17 cellular contexts compared by ENCODE assay signal in genomic region chr1:98278055-98278454, GRCh38.
DNase-seq lines count a peak whose midpoint lies in the region; ATAC-seq and TF ChIP-seq lines count a peak whose summit lies in the region.
"Had no signal": no experiment of that assay in that cellular context is flagged by ENCODE, and none has a peak within 500 bp of the region (broad histone marks: within the 10 kb centered on the region; RNA-seq: fewer than 3 reads in every experiment).

No MANE protein-coding gene starts in this region.

- no peak overlapping the region for H3K27ac ChIP-seq in osteoblast (ENCODE audit: low read depth, low read length)
- H3K27ac ChIP-seq in trophoblast cell (ENCODE audit: low read depth, low read length), result no peak overlapping the region
- no peak overlapping the region for H3K27ac ChIP-seq in RWPE1
- H3K27ac ChIP-seq: GM23248, Peyer's patch had no signal

- no peak overlapping the region for H4K91ac ChIP-seq in trophoblast cell (ENCODE audit: low read depth, low read length)

- TF ChIP-seq CTCF in epithelial cell of esophagus (IDR thresholded peaks at IDR 0.05; ENCODE audit: insufficient read depth, low read depth, low read length, missing control alignments) (no peak), osteoblast (IDR thresholded peaks at IDR 0.05; ENCODE audit: extremely low read depth, low read depth, low read length) (no peak), RWPE1 (conservative IDR thresholded peaks at IDR 0.05; ENCODE audit: low read depth) (no peak)

- no peak overlapping the region for H4K12ac ChIP-seq in trophoblast cell (ENCODE audit: low read depth, low read length)

- no peak overlapping the region for H2BK120ac ChIP-seq in trophoblast cell (ENCODE audit: insufficient read depth, low read length, poor library complexity)

- CTCF ChIA-PET in RWPE1 (lab: Yijun Ruan, JAX), result interaction anchor here (0.6 kb wide), 1 partner anchor 57 kb away, joined by 3 read pairs; no protein-coding TSS in a partner anchor

- H3K4me1 ChIP-seq in osteoblast (ENCODE audit: insufficient read depth, low read length) (peaks cover 2% of the 10 kb centered on the region), trophoblast cell (ENCODE audit: control insufficient read depth in 1 of 2, insufficient read depth in 2 of 2, low read length in 2 of 2) (no peaks in the 10 kb centered on the region)
- H3K4me1 ChIP-seq: Peyer's patch had no signal

- H3K14ac ChIP-seq in trophoblast cell (ENCODE audit: low read length), result no peak overlapping the region

- H4K8ac ChIP-seq in trophoblast cell (ENCODE audit: low read depth, low read length), result no peak overlapping the region

- H3K4me2 ChIP-seq in osteoblast (ENCODE audit: insufficient read depth, low read length) (no peak overlapping the region), trophoblast cell (ENCODE audit: low read length) (no peak overlapping the region)

- H2AFZ ChIP-seq in osteoblast (ENCODE audit: low read length) (peak overlapping the region; percentile 36), trophoblast cell (ENCODE audit: insufficient read depth, low read length, poor library complexity) (no peak overlapping the region)
- H2AFZ ChIP-seq: GM23248 had no signal

- WGBS in trophoblast cell (ENCODE audit: extremely low coverage, insufficient coverage, insufficient read length), result no CpG with 5 or more reads among the region's 3 CpGs

- no peak overlapping the region for H3K23ac ChIP-seq in trophoblast cell (ENCODE audit: low read length)

- no peaks in the 10 kb centered on the region for H3K9me3 ChIP-seq in osteoblast (ENCODE audit: low read depth, low read length)
- H3K9me3 ChIP-seq in trophoblast cell (ENCODE audit: insufficient read depth, low read depth, low read length), result no peaks in the 10 kb centered on the region
- H3K9me3 ChIP-seq: Caco-2, Peyer's patch had no signal

- no peak overlapping the region for H3K4ac ChIP-seq in trophoblast cell (ENCODE audit: low read depth, low read length)

- no peak for ATAC-seq in GM21723 (IDR thresholded peaks at IDR 0.05; ENCODE audit: unreplicated experiment)
- ATAC-seq: GM12878 had no signal

- no peak overlapping the region for H2BK5ac ChIP-seq in trophoblast cell (ENCODE audit: low read depth, low read length, poor library complexity)

- POLR2A ChIA-PET in RWPE1 (lab: Yijun Ruan, JAX; ENCODE audit: low non-redundant PET), result no interaction called here

- peak; percentile 2 for DNase-seq in EL
- DNase-seq in NCI-H69 (lab: John Stamatoyannopoulos, UW), result peak; percentile 10
- peak; percentile 71 for DNase-seq in epithelial cell of esophagus (ENCODE audit: low read depth)
- no peak for DNase-seq in osteoblast (ENCODE audit: insufficient read length, low spot score, missing footprints)
- DNase-seq in trophoblast cell, result no peak
- DNase-seq in T1000 (lab: John Stamatoyannopoulos, UW), result no peak
- DNase-seq in RWPE1 (ENCODE audit: low spot score), result no peak
- DNase-seq: DMS53, GM23248, MM.1S, NCI-H1105, NCI-H187, NCI-H774, Peyer's patch had no signal

- H3K36me3 ChIP-seq in osteoblast (ENCODE audit: insufficient read depth, low read length) (no peaks in the 10 kb centered on the region), trophoblast cell (ENCODE audit: control insufficient read depth in 1 of 2, insufficient read depth in 2 of 2, low read length in 2 of 2) (no peaks in the 10 kb centered on the region)
- H3K36me3 ChIP-seq: Peyer's patch had no signal

- H2BK12ac ChIP-seq in trophoblast cell (ENCODE audit: low read length), result no peak overlapping the region

- no peak overlapping the region for H3K18ac ChIP-seq in trophoblast cell (ENCODE audit: low read length)

- H3K27me3 ChIP-seq in osteoblast (ENCODE audit: insufficient read depth, low read length) (no peaks in the 10 kb centered on the region), trophoblast cell (ENCODE audit: insufficient read depth, low read length) (no peaks in the 10 kb centered on the region)
- H3K27me3 ChIP-seq: Peyer's patch had no signal

- no peaks in the 10 kb centered on the region for H3K79me1 ChIP-seq in trophoblast cell (ENCODE audit: low read length)

- H3K79me2 ChIP-seq in osteoblast (ENCODE audit: insufficient read depth, low read length) (no peaks in the 10 kb centered on the region), trophoblast cell (ENCODE audit: control insufficient read depth, insufficient read depth, low read length, poor library complexity) (no peaks in the 10 kb centered on the region)

- H4K20me1 ChIP-seq in osteoblast (ENCODE audit: insufficient read depth, low read length), result no peaks in the 10 kb centered on the region

- H2AK5ac ChIP-seq in trophoblast cell (ENCODE audit: low read length), result no peak overlapping the region

- H3K4me3 ChIP-seq in epithelial cell of esophagus (ENCODE audit: low read length) (no peak overlapping the region), osteoblast (ENCODE audit: insufficient read depth, low read length) (no peak overlapping the region), trophoblast cell (ENCODE audit: low read depth, low read length) (no peak overlapping the region)
- H3K4me3 ChIP-seq: GM12878, GM23248, Peyer's patch had no signal

- no peak overlapping the region for H3K9ac ChIP-seq in trophoblast cell (ENCODE audit: low read length)
- H3K9ac ChIP-seq: GM23248 had no signal

Comparison
In these comparisons a context has a peak if more than half of its experiments do, and no peak if none do; other contexts are left out.
1. DNase-seq: peak in EL (single experiment), NCI-H69 (single experiment) and epithelial cell of esophagus (single experiment); none in osteoblast (single experiment), trophoblast cell (0 of 2), T1000 (single experiment) and RWPE1 (single experiment).